Comparison of ENCODE assay signal across 16 cellular contexts in the genomic region with DNA sequence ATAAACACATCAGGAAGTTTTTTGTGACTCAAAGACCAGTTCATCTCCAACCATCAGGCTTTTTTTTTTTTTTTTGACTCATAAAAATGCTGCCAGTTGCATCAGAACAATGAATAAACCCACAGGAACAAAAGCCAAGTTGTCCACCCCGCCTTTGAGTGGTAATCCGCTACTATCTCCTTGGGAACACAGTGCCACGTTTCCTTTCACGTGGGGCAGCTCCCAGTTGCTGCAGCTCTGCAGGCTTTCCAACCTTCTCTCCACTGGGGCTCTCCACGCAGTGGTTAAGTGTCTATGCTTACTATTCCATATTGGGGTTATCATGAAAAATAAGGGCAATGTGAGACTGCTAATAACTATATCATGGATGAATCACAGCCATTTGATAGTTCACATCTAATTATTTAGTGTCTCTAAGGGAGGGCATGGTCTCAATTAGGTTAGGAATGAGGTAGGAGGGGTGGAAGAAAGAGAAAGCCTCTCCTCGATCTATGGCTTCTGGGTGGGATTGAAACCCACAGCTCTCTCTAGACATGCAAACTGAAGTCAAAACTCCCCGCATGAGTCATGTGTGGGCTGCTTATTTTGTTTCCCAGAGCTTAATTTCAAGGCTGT. TPM values are rescaled to one million over a fixed set of nuclear protein-coding genes. Genes with fewer than 3 reads are reported as not detected.
DNase-seq lines count a peak whose midpoint lies in the region.
"Had no signal": no experiment of that assay in that cellular context is flagged by ENCODE, and none has a peak within 500 bp of the region (broad histone marks: within the 10 kb centered on the region; RNA-seq: fewer than 3 reads in every experiment).

No MANE protein-coding gene starts in this region.

- no CpG with 5 or more reads among the region's 7 CpGs for WGBS in mesendoderm (ENCODE audit: extremely low coverage, insufficient coverage, low lambda C conversion rate)

- peak; percentile 87 for DNase-seq in AG20443 (ENCODE audit: low spot score)
- DNase-seq in LHCN-M2 (ENCODE audit: low read depth): peak; percentile 95
- DNase-seq in caudate nucleus (lab: John Stamatoyannopoulos, UW): peak in 32 of 61 donors; percentile 3 to 54 (median 17)
- DNase-seq in middle frontal gyrus (ENCODE audit: extremely low spot score, low spot score): peak; percentile 32
- no peak for DNase-seq in MV-4-11 (lab: John Stamatoyannopoulos, UW)
- DNase-seq in posterior vena cava (ENCODE audit: low spot score): no peak
- no peak for DNase-seq in stimulated activated naive CD4-positive, alpha-beta T cell treated with Interleukin-2 at 50 U/mL for 16 hours (lab: John Stamatoyannopoulos, UW)
- no peak for DNase-seq in mesendoderm
- DNase-seq: activated T-cell treated with anti-CD3 and anti-CD28 coated beads, Interleukin-2, amount 50 U/mL, for 24 hours; colonic mucosa; COR-L47; immature natural killer cell; NCI-H526; pancreas had no signal

- H3K4me3 ChIP-seq in mesendoderm (ENCODE audit: low read length): no peak overlapping the region
- H3K4me3 ChIP-seq: colonic mucosa, pancreas had no signal

- no peaks in the 10 kb centered on the region for H3K36me3 ChIP-seq in mesendoderm (ENCODE audit: control insufficient read depth, insufficient read depth, low read length)
- H3K36me3 ChIP-seq: colonic mucosa, pancreas had no signal

- no peak overlapping the region for H3K9ac ChIP-seq in mesendoderm (ENCODE audit: low read length)

- no peaks in the 10 kb centered on the region for H3K79me2 ChIP-seq in mesendoderm (ENCODE audit: control insufficient read depth, insufficient read depth, low read length)

- H3K4me2 ChIP-seq in mesendoderm (ENCODE audit: low read length): no peak overlapping the region

- no peaks in the 10 kb centered on the region for H3K4me1 ChIP-seq in mesendoderm (ENCODE audit: control insufficient read depth, low read depth, low read length)
- H3K4me1 ChIP-seq: colonic mucosa, pancreas had no signal

- no peaks in the 10 kb centered on the region for H3K27me3 ChIP-seq in mesendoderm (ENCODE audit: insufficient read depth, low read length, poor library complexity)
- H3K27me3 ChIP-seq: colonic mucosa, pancreas had no signal

- H3K23ac ChIP-seq in mesendoderm (ENCODE audit: low read length): no peak overlapping the region

- H3K56ac ChIP-seq in mesendoderm (ENCODE audit: low read length): no peak overlapping the region

- H3K27ac ChIP-seq in caudate nucleus (ENCODE audit: low read depth, low read length) (no peak overlapping the region), mesendoderm (ENCODE audit: low read depth, low read length) (no peak overlapping the region)
- H3K27ac ChIP-seq: colonic mucosa, pancreas had no signal

- no peak overlapping the region for H2BK5ac ChIP-seq in mesendoderm (ENCODE audit: low read length)

- no peaks in the 10 kb centered on the region for H3K79me1 ChIP-seq in mesendoderm (ENCODE audit: low read length)

- H4K8ac ChIP-seq in mesendoderm (ENCODE audit: low read depth, low read length): no peak overlapping the region

- H3K4ac ChIP-seq in mesendoderm (ENCODE audit: low read depth, low read length): no peak overlapping the region

- no peak overlapping the region for H4K5ac ChIP-seq in mesendoderm (ENCODE audit: low read length)

- no peak overlapping the region for H2AK5ac ChIP-seq in mesendoderm (ENCODE audit: low read length)

- H3K18ac ChIP-seq in mesendoderm (ENCODE audit: low read length): no peak overlapping the region

- intact Hi-C loops in posterior vena cava (cut with DNase I): no loop called here

- H2BK15ac ChIP-seq in mesendoderm (replicated peaks; ENCODE audit: low read depth): no peak overlapping the region

- no peak overlapping the region for H2BK120ac ChIP-seq in mesendoderm (ENCODE audit: low read depth, low read length)

RNA-seq across cellular contexts. Expression of gene ACTBL2, which starts 55.8 kb away (rescaled TPM):
- total RNA-seq in LHCN-M2 (2014; rRNA removed): not detected in 2 replicates
- not detected for polyA plus RNA-seq in LHCN-M2 (2012)
- total RNA-seq in posterior vena cava: not detected
- polyA plus RNA-seq in mesendoderm (2013, experiment 1 of 2): not detected
- polyA plus RNA-seq in mesendoderm (2013, experiment 2 of 2): not detected
- total RNA-seq: colonic mucosa; HepG2; T-helper 2 cell treated with Interferon-gamma antibody and Interleukin-4, amounts not matched to agents 100 ng/mL and 5 ng/mL, for 36 hours had no signal
- polyA plus RNA-seq: HepG2, immature natural killer cell, pancreas had no signal

Comparison
In these comparisons a context has a peak if more than half of its experiments do, and no peak if none do; other contexts are left out.
1. DNase-seq: peak in AG20443 (single experiment), LHCN-M2 (single experiment), caudate nucleus (32 of 61) and middle frontal gyrus (single experiment); none in MV-4-11 (single experiment), posterior vena cava (single experiment), stimulated activated naive CD4-positive, alpha-beta T cell treated with Interleukin-2 at 50 U/mL for 16 hours (single experiment) and mesendoderm (single experiment).